Comparison of ENCODE assay signal across 21 cellular contexts in genomic region chr2:36444206-36444605, GRCh38.
A peak's percentile ranks its signal among the peaks of the same experiment; 100 is the strongest.
DNase-seq lines count a peak whose midpoint lies in the region; ATAC-seq, FAIRE-seq and TF ChIP-seq lines count a peak whose summit lies in the region.
"Had no signal": no experiment of that assay in that cellular context is flagged by ENCODE, and none has a peak within 500 bp of the region (broad histone marks: within the 10 kb centered on the region; RNA-seq: fewer than 3 reads in every experiment).

No MANE protein-coding gene starts in this region.

- intact Hi-C loops in endothelial cell of umbilical vein (cut with micrococcal nuclease): no loop called here
- intact Hi-C loops in aorta (cut with DNase I): no loop called here

- TF ChIP-seq CTCF in SK-N-SH (IDR thresholded peaks at IDR 0.05) (no peak), endothelial cell of umbilical vein (IDR thresholded peaks at IDR 0.05; ENCODE audit: extremely low read depth in 1 of 2, insufficient read depth in 1 of 2, low read depth in 1 of 2, low read length in 2 of 2) (no peak), osteoblast (IDR thresholded peaks at IDR 0.05; ENCODE audit: extremely low read depth, low read depth, low read length) (no peak)

- no peaks in the 10 kb centered on the region for H3K9me1 ChIP-seq in endothelial cell of umbilical vein (replicated peaks; ENCODE audit: control insufficient read depth, extremely low read depth, insufficient read depth, low read length)

- WGBS in SK-N-SH (ENCODE audit: low lambda C conversion rate): 66% methylated on average over 3 of the region's 3 CpGs
- WGBS in aorta, 2 donors: 7 to 21% methylated on average over 3 of the region's 3 CpGs

- H3K4me3 ChIP-seq in SK-N-SH (ENCODE audit: low read depth in 2 of 2, low read length in 1 of 2): no peak overlapping the region
- H3K4me3 ChIP-seq in endothelial cell of umbilical vein (replicated peaks in 1 of 3; ENCODE audit: insufficient read depth in 1 of 3, low read depth in 1 of 3, low read length in 3 of 3): no peak overlapping the region
- H3K4me3 ChIP-seq in osteoblast (ENCODE audit: insufficient read depth, low read length): no peak overlapping the region
- no peak overlapping the region for H3K4me3 ChIP-seq in aorta (ENCODE audit: low read length in 2 of 2)
- H3K4me3 ChIP-seq: GM23338, K562, PC-9 had no signal

- H3K4me1 ChIP-seq in SK-N-SH (ENCODE audit: control insufficient read depth in 1 of 2, insufficient read depth in 2 of 2, low read depth in 1 of 2, low read length in 1 of 2) (peaks cover 4 to 61% of the 10 kb centered on the region in 2 experiments), endothelial cell of umbilical vein (ENCODE audit: control insufficient read depth, extremely low read depth, insufficient read depth, low read length) (peaks cover 98% of the 10 kb centered on the region), osteoblast (ENCODE audit: insufficient read depth, low read length) (peaks cover 74% of the 10 kb centered on the region), aorta (ENCODE audit: control insufficient read depth in 1 of 2, insufficient read depth in 2 of 2, low read length in 2 of 2) (peaks cover 9 to 28% of the 10 kb centered on the region in 2 donors)
- H3K4me1 ChIP-seq: BE2C had no signal

- H2AFZ ChIP-seq in SK-N-SH (ENCODE audit: low read depth): no peak overlapping the region
- no peak overlapping the region for H2AFZ ChIP-seq in endothelial cell of umbilical vein (ENCODE audit: low read depth, low read length)
- no peak overlapping the region for H2AFZ ChIP-seq in osteoblast (ENCODE audit: low read length)
- H2AFZ ChIP-seq: GM23338, PC-9 had no signal

- DNase-seq in SK-N-SH (no peak), endothelial cell of umbilical vein (ENCODE audit: low read depth, low spot score) (no peak), osteoblast (ENCODE audit: insufficient read length, low spot score, missing footprints) (no peak), aorta (no peak), NCI-H1105 (lab: John Stamatoyannopoulos, UW) (no peak), NCI-H2171 treated with DMSO at 0.1 percent for 48 hours (lab: John Stamatoyannopoulos, UW) (no peak)
- DNase-seq: BE2C; CD4-positive, alpha-beta T cell; DMS153; GDM1; NCI-H1092 treated with DMSO at 0.1 percent for 48 hours; NCI-H1694; NCI-H2081 treated with DMSO at 0.1 percent for 48 hours; NCI-H2227 treated with DMSO at 0.1 percent for 48 hours; PC-9 had no signal

- POLR2A ChIA-PET in SK-N-SH (lab: Yijun Ruan, JAX): no interaction called here
- POLR2A ChIA-PET in endothelial cell of umbilical vein (lab: Charles Lee): interaction anchor here (1.2 kb wide), 1 partner anchor 89 kb away, joined by 3 read pairs; the partner anchor contains the start of gene CRIM1

- peaks cover 60 to 63% of the 10 kb centered on the region in 2 experiments for H3K36me3 ChIP-seq in SK-N-SH (replicated peaks in 1 of 2; ENCODE audit: control insufficient read depth in 1 of 2, insufficient read depth in 2 of 2, low read length in 1 of 2)
- peaks cover 33 to 65% of the 10 kb centered on the region in 2 experiments for H3K36me3 ChIP-seq in endothelial cell of umbilical vein (ENCODE audit: control insufficient read depth in 2 of 2, extremely low read depth in 1 of 2, insufficient read depth in 2 of 2, low read length in 2 of 2)
- H3K36me3 ChIP-seq in osteoblast (ENCODE audit: insufficient read depth, low read length): peaks cover 92% of the 10 kb centered on the region
- H3K36me3 ChIP-seq in aorta (ENCODE audit: control insufficient read depth in 1 of 2, insufficient read depth in 2 of 2, low read length in 1 of 2): peaks cover 4 to 6% of the 10 kb centered on the region in 2 donors
- H3K36me3 ChIP-seq: BE2C had no signal

- FAIRE-seq in endothelial cell of umbilical vein (lab: Jason Lieb, UNC): peak; percentile 28
- FAIRE-seq: K562 had no signal

- CTCF ChIA-PET in SK-N-SH (lab: Yijun Ruan, JAX) (interaction anchor here (1.3 kb wide), 1 partner anchor 220 kb away, joined by 3 read pairs; no protein-coding TSS in a partner anchor), endothelial cell of umbilical vein (lab: Charles Lee) (interaction anchor here (0.6 to 1.5 kb wide), 4 partner anchors 16 to 105 kb away, joined by 3 to 5 read pairs (median 3); no protein-coding TSS in a partner anchor)

- BruUV-seq in endothelial cell of umbilical vein (replicated peaks; lab: Mats Ljungman, UMichigan): no TSS peak

- H3K27me3 ChIP-seq in SK-N-SH (ENCODE audit: insufficient read depth) (no peaks in the 10 kb centered on the region), endothelial cell of umbilical vein (ENCODE audit: control insufficient read depth in 2 of 2, insufficient read depth in 2 of 2, low read length in 2 of 2) (no peaks in the 10 kb centered on the region), osteoblast (ENCODE audit: insufficient read depth, low read length) (no peaks in the 10 kb centered on the region), aorta (ENCODE audit: control insufficient read depth in 1 of 2, insufficient read depth in 2 of 2, low read length in 1 of 2) (no peaks in the 10 kb centered on the region)

- dilution Hi-C loops in endothelial cell of umbilical vein (cut with MboI; ENCODE audit: extremely low pct_ligation_motif_present, low sequenced_read_pairs): no loop called here

- ATAC-seq in SK-N-SH treated with all-trans-retinoic acid at 6 μM for 48 hours: no peak
- ATAC-seq in aorta (ENCODE audit: low FRiP score): no peak
- ATAC-seq in GM21367 (IDR thresholded peaks at IDR 0.05; ENCODE audit: unreplicated experiment): no peak
- ATAC-seq: GM23338, HCT116, K562 had no signal

- H3K9me3 ChIP-seq in SK-N-SH (no peaks in the 10 kb centered on the region), endothelial cell of umbilical vein (replicated peaks; ENCODE audit: control insufficient read depth, insufficient read depth, low read length) (no peaks in the 10 kb centered on the region), osteoblast (ENCODE audit: low read depth, low read length) (no peaks in the 10 kb centered on the region), aorta (ENCODE audit: control insufficient read depth, low read length) (no peaks in the 10 kb centered on the region)
- H3K9me3 ChIP-seq: BE2C had no signal

- H3F3A ChIP-seq in SK-N-SH (replicated peaks; ENCODE audit: insufficient read depth): peaks cover 81% of the 10 kb centered on the region

- H4K20me1 ChIP-seq in SK-N-SH (ENCODE audit: insufficient read depth) (no peaks in the 10 kb centered on the region; the same call in 1 of the 2 replicates), endothelial cell of umbilical vein (replicated peaks; ENCODE audit: control insufficient read depth, extremely low read depth, insufficient read depth, low read length) (no peaks in the 10 kb centered on the region), osteoblast (ENCODE audit: insufficient read depth, low read length) (no peaks in the 10 kb centered on the region)

- no peak for TF ChIP-seq EP300 in SK-N-SH (IDR thresholded peaks at IDR 0.05; ENCODE audit: borderline replicate concordance in 1 of 2, low read depth in 1 of 2, low read length in 1 of 2)

- H3K27ac ChIP-seq in SK-N-SH (ENCODE audit: low read depth in 2 of 2, low read length in 1 of 2): peak overlapping the region in 1 of 2 experiments; percentile 95; a peak in 2 of 4 replicates
- H3K27ac ChIP-seq in endothelial cell of umbilical vein (ENCODE audit: insufficient read depth, low read depth, low read length): no peak overlapping the region
- H3K27ac ChIP-seq in osteoblast (ENCODE audit: low read depth, low read length): peak overlapping the region; percentile 87
- peak overlapping the region; percentile 43 to 52 for H3K27ac ChIP-seq in aorta (ENCODE audit: low read depth in 1 of 2, low read length in 2 of 2)
- H3K27ac ChIP-seq: 22Rv1, PC-9 had no signal

- no peaks in the 10 kb centered on the region for H3K9me2 ChIP-seq in SK-N-SH

- peaks cover 100% of the 10 kb centered on the region for H3K79me2 ChIP-seq in SK-N-SH (ENCODE audit: insufficient read depth)
- peaks cover 96% of the 10 kb centered on the region for H3K79me2 ChIP-seq in endothelial cell of umbilical vein (ENCODE audit: control insufficient read depth, insufficient read depth, low read length)
- peaks cover 85% of the 10 kb centered on the region for H3K79me2 ChIP-seq in osteoblast (ENCODE audit: insufficient read depth, low read length)

- H3K4me2 ChIP-seq in SK-N-SH (no peak overlapping the region), endothelial cell of umbilical vein (ENCODE audit: insufficient read depth, low read length) (no peak overlapping the region), osteoblast (ENCODE audit: insufficient read depth, low read length) (no peak overlapping the region)
- H3K4me2 ChIP-seq: GM23338, PC-9 had no signal

- TF ChIP-seq RAD21 in SK-N-SH (IDR thresholded peaks at IDR 0.05; ENCODE audit: low read length): no peak

- TF ChIP-seq POLR2A in endothelial cell of umbilical vein (IDR thresholded peaks at IDR 0.05; ENCODE audit: low read depth, low read length): no peak

- H3K9ac ChIP-seq in SK-N-SH (0 out of 2 replicates have a peak overlapping the region, but pooled peaks have one; percentile 12), endothelial cell of umbilical vein (replicated peaks; ENCODE audit: extremely low read depth, insufficient read depth, low read length) (no peak overlapping the region)

TF ChIP-seq in SK-N-SH, 30 proteins besides CTCF, POLR2A, EP300 and RAD21 (continues in another document):
- TF ChIP-seq CHD2 (IDR thresholded peaks at IDR 0.05; ENCODE audit: low read length, partially characterized antibody) (no peak), NRF1 (IDR thresholded peaks at IDR 0.05; ENCODE audit: low read depth, low read length) (no peak), RFX5 (IDR thresholded peaks at IDR 0.05; ENCODE audit: low read length) (no peak), RCOR1 (IDR thresholded peaks at IDR 0.05; ENCODE audit: low read length) (no peak)

TF ChIP-seq in endothelial cell of umbilical vein, 7 proteins besides CTCF, POLR2A, EP300 and RAD21:
- TF ChIP-seq FOS (IDR thresholded peaks at IDR 0.05; ENCODE audit: borderline replicate concordance, insufficient read depth, low read length) (no peak), EZH2 (IDR thresholded peaks at IDR 0.05; ENCODE audit: borderline replicate concordance, low read depth, low read length, severe bottlenecking) (no peak), MYC (IDR thresholded peaks at IDR 0.05; ENCODE audit: low read depth, low read length) (no peak), JUN (IDR thresholded peaks at IDR 0.05; ENCODE audit: borderline replicate concordance, insufficient read depth, insufficient read length, low read depth) (no peak), GATA2 (IDR thresholded peaks at IDR 0.05; ENCODE audit: insufficient read depth, insufficient read length, low read depth, low read length) (no peak), POLR2AphosphoS5 (IDR thresholded peaks at IDR 0.05; ENCODE audit: insufficient read depth, low read depth, low read length) (no peak), MAX (IDR thresholded peaks at IDR 0.05; ENCODE audit: insufficient read depth, insufficient read length) (no peak)
